In the genomic region with DNA sequence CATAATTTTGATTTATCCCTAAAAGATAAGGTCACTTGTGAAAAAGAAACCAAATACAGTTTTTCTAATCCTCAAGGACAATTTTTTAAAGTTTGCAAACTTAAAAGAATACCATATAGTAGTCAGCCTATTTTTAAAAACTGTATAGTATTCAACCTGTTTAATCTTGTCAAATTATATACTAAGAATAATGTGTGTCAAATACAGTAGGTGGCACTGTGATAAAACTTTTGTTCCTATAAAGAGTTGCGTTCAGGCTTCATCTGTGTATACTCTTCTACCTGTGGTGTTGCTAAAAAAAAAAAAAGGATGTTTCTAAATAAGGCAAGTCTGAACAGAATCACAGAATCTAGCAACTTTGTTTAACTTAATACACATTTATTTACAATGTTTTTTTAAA, we compare ENCODE assay signal across 8 cellular contexts.
DNase-seq lines count a peak whose midpoint lies in the region; ATAC-seq and TF ChIP-seq lines count a peak whose summit lies in the region.

No MANE protein-coding gene starts in this region.

- H3K36me3 ChIP-seq in hepatocyte (replicated peaks; ENCODE audit: insufficient read depth, low read depth): no peaks in the 10 kb centered on the region

- H3K9me2 ChIP-seq in hepatocyte (replicated peaks; ENCODE audit: insufficient read depth): no peaks in the 10 kb centered on the region

- no peaks in the 10 kb centered on the region for H3K79me2 ChIP-seq in hepatocyte

- no peak overlapping the region for H3K27ac ChIP-seq in hepatocyte

- H2AFZ ChIP-seq in hepatocyte: no peak overlapping the region

- H3K4me1 ChIP-seq in hepatocyte (ENCODE audit: insufficient read depth): no peaks in the 10 kb centered on the region

- H3K4me3 ChIP-seq in AG10803 (ENCODE audit: low read length) (no peak overlapping the region), hepatocyte (no peak overlapping the region)

- no peaks in the 10 kb centered on the region for H4K20me1 ChIP-seq in hepatocyte (ENCODE audit: insufficient read depth, poor library complexity, severe bottlenecking)

- no peaks in the 10 kb centered on the region for H3K9me3 ChIP-seq in hepatocyte (ENCODE audit: low read depth)

- peak; percentile 26; the same call in 1 of the 2 replicates for TF ChIP-seq CTCF in AG10803 (conservative IDR thresholded peaks at IDR 0.05; ENCODE audit: low read length)
- TF ChIP-seq CTCF in hepatocyte (IDR thresholded peaks at IDR 0.05; ENCODE audit: poor library complexity): peak; percentile 39

- WGBS in hepatocyte (ENCODE audit: low lambda C conversion rate, missing lambda C conversion rate): 56% methylated on average over 1 of the region's 1 CpG

- no peaks in the 10 kb centered on the region for H3K27me3 ChIP-seq in hepatocyte

- peak; percentile 62 for ATAC-seq in GM21529 (IDR thresholded peaks at IDR 0.05; ENCODE audit: unreplicated experiment)
- ATAC-seq in HG03139 (IDR thresholded peaks at IDR 0.05; ENCODE audit: unreplicated experiment): no peak
- no peak for ATAC-seq in GM18870 (IDR thresholded peaks at IDR 0.05; ENCODE audit: unreplicated experiment)

- H3K4me2 ChIP-seq in hepatocyte: no peak overlapping the region

- DNase-seq in AG10803 (ENCODE audit: low read depth) (peak; percentile 8), RPMI8226 (peak; percentile 13), hepatocyte (ENCODE audit: low spot score) (peak; percentile 11), GDM1 (lab: John Stamatoyannopoulos, UW) (no peak), nucleus accumbens (lab: John Stamatoyannopoulos, UW) (no peak)

Comparison
In these comparisons a context has a peak if more than half of its experiments do, and no peak if none do; other contexts are left out.
1. DNase-seq: peak in AG10803 (single experiment), RPMI8226 (single experiment) and hepatocyte (single experiment); none in GDM1 (single experiment) and nucleus accumbens (0 of 56).